ENCODE assay signal across 2 cellular contexts in the genomic region with DNA sequence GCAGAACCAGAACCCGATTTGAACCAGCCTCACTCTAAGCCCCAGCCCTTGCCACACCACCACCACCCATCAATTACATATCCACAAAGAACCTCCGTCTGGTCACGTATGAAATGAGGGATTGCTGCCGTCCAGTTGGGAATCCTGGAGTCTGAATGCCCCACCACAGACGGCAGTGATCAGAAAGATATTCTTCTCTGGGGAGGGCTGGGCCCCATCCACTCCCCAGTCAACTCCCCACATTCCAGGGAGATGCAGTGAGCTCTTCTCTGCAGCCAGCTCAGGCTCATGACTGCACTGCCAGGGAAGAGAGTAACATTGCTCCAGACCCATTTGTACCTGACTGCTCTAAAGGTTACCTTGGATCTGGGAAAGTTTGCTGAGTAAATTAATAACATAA.
TF ChIP-seq lines count a peak whose summit lies in the region.

No MANE protein-coding gene starts in this region.

TF ChIP-seq in GM23338, 12 proteins besides CTCF, POLR2A, EP300 and RAD21:
- TF ChIP-seq, protein P1, sequence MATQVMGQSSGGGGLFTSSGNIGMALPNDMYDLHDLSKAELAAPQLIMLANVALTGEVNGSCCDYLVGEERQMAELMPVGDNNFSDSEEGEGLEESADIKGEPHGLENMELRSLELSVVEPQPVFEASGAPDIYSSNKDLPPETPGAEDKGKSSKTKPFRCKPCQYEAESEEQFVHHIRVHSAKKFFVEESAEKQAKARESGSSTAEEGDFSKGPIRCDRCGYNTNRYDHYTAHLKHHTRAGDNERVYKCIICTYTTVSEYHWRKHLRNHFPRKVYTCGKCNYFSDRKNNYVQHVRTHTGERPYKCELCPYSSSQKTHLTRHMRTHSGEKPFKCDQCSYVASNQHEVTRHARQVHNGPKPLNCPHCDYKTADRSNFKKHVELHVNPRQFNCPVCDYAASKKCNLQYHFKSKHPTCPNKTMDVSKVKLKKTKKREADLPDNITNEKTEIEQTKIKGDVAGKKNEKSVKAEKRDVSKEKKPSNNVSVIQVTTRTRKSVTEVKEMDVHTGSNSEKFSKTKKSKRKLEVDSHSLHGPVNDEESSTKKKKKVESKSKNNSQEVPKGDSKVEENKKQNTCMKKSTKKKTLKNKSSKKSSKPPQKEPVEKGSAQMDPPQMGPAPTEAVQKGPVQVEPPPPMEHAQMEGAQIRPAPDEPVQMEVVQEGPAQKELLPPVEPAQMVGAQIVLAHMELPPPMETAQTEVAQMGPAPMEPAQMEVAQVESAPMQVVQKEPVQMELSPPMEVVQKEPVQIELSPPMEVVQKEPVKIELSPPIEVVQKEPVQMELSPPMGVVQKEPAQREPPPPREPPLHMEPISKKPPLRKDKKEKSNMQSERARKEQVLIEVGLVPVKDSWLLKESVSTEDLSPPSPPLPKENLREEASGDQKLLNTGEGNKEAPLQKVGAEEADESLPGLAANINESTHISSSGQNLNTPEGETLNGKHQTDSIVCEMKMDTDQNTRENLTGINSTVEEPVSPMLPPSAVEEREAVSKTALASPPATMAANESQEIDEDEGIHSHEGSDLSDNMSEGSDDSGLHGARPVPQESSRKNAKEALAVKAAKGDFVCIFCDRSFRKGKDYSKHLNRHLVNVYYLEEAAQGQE (IDR thresholded peaks at IDR 0.05; ENCODE audit: unreplicated experiment): no peak
- TF ChIP-seq STAT1 (IDR thresholded peaks at IDR 0.05; ENCODE audit: unreplicated experiment): no peak
- no peak for TF ChIP-seq CREB1 (CRISPR knock-in tag; IDR thresholded peaks at IDR 0.05; ENCODE audit: low read depth)
- TF ChIP-seq ZNF114 (CRISPR knock-in tag; IDR thresholded peaks at IDR 0.05): no peak
- no peak for TF ChIP-seq NANOG (IDR thresholded peaks at IDR 0.05; ENCODE audit: borderline replicate concordance)
- TF ChIP-seq, protein P2, sequence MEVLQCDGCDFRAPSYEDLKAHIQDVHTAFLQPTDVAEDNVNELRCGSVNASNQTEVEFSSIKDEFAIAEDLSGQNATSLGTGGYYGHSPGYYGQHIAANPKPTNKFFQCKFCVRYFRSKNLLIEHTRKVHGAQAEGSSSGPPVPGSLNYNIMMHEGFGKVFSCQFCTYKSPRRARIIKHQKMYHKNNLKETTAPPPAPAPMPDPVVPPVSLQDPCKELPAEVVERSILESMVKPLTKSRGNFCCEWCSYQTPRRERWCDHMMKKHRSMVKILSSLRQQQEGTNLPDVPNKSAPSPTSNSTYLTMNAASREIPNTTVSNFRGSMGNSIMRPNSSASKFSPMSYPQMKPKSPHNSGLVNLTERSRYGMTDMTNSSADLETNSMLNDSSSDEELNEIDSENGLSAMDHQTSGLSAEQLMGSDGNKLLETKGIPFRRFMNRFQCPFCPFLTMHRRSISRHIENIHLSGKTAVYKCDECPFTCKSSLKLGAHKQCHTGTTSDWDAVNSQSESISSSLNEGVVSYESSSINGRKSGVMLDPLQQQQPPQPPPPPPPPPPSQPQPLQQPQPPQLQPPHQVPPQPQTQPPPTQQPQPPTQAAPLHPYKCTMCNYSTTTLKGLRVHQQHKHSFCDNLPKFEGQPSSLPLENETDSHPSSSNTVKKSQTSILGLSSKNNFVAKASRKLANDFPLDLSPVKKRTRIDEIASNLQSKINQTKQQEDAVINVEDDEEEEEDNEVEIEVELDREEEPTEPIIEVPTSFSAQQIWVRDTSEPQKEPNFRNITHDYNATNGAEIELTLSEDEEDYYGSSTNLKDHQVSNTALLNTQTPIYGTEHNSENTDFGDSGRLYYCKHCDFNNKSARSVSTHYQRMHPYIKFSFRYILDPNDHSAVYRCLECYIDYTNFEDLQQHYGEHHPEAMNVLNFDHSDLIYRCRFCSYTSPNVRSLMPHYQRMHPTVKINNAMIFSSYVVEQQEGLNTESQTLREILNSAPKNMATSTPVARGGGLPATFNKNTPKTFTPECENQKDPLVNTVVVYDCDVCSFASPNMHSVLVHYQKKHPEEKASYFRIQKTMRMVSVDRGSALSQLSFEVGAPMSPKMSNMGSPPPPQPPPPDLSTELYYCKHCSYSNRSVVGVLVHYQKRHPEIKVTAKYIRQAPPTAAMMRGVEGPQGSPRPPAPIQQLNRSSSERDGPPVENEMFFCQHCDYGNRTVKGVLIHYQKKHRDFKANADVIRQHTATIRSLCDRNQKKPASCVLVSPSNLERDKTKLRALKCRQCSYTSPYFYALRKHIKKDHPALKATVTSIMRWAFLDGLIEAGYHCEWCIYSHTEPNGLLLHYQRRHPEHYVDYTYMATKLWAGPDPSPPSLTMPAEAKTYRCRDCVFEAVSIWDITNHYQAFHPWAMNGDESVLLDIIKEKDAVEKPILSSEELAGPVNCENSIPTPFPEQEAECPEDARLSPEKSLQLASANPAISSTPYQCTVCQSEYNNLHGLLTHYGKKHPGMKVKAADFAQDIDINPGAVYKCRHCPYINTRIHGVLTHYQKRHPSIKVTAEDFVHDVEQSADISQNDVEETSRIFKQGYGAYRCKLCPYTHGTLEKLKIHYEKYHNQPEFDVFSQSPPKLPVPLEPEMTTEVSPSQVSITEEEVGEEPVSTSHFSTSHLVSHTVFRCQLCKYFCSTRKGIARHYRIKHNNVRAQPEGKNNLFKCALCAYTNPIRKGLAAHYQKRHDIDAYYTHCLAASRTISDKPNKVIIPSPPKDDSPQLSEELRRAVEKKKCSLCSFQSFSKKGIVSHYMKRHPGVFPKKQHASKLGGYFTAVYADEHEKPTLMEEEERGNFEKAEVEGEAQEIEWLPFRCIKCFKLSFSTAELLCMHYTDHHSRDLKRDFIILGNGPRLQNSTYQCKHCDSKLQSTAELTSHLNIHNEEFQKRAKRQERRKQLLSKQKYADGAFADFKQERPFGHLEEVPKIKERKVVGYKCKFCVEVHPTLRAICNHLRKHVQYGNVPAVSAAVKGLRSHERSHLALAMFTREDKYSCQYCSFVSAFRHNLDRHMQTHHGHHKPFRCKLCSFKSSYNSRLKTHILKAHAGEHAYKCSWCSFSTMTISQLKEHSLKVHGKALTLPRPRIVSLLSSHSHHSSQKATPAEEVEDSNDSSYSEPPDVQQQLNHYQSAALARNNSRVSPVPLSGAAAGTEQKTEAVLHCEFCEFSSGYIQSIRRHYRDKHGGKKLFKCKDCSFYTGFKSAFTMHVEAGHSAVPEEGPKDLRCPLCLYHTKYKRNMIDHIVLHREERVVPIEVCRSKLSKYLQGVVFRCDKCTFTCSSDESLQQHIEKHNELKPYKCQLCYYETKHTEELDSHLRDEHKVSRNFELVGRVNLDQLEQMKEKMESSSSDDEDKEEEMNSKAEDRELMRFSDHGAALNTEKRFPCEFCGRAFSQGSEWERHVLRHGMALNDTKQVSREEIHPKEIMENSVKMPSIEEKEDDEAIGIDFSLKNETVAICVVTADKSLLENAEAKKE (CRISPR knock-in tag; IDR thresholded peaks at IDR 0.05): no peak

TF ChIP-seq in K562, 482 proteins besides CTCF, POLR2A, EP300 and RAD21:
- TF ChIP-seq, protein P3, sequence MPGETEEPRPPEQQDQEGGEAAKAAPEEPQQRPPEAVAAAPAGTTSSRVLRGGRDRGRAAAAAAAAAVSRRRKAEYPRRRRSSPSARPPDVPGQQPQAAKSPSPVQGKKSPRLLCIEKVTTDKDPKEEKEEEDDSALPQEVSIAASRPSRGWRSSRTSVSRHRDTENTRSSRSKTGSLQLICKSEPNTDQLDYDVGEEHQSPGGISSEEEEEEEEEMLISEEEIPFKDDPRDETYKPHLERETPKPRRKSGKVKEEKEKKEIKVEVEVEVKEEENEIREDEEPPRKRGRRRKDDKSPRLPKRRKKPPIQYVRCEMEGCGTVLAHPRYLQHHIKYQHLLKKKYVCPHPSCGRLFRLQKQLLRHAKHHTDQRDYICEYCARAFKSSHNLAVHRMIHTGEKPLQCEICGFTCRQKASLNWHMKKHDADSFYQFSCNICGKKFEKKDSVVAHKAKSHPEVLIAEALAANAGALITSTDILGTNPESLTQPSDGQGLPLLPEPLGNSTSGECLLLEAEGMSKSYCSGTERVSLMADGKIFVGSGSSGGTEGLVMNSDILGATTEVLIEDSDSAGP (CRISPR knock-in tag; IDR thresholded peaks at IDR 0.05): no peak
- TF ChIP-seq NONO (IDR thresholded peaks at IDR 0.05; ENCODE audit: low read depth in 2 of 2, low read length in 1 of 2): no peak
- 0 out of 2 replicates have a peak, but pooled peaks have one; percentile 26 for TF ChIP-seq TEAD2 (tag; IDR thresholded peaks at IDR 0.05)
TF ChIP-seq in K562: peak in this region for 1.
